Comparison of ENCODE assay signal across 8 cellular contexts in genomic region chr12:50924439-50925341, GRCh38. TPM values are rescaled to one million over a fixed set of nuclear protein-coding genes. Genes with fewer than 3 reads are reported as not detected.
DNase-seq lines count a peak whose midpoint lies in the region; ATAC-seq lines count a peak whose summit lies in the region.

No MANE protein-coding gene starts in this region.

- no peak overlapping the region for H3K4me2 ChIP-seq in neuronal stem cell (ENCODE audit: insufficient read depth, low read length, poor library complexity, severe bottlenecking)

- H3K9ac ChIP-seq in neuronal stem cell (ENCODE audit: low read depth, low read length, poor library complexity): no peak overlapping the region

- peak overlapping the region; percentile 77 for H2AFZ ChIP-seq in neuronal stem cell (ENCODE audit: low read length)

- no peaks in the 10 kb centered on the region for H3K9me3 ChIP-seq in neuronal stem cell (replicated peaks in 1 of 2; ENCODE audit: control insufficient read depth in 2 of 2, insufficient read depth in 1 of 2, low read depth in 1 of 2, low read length in 2 of 2)
- H3K9me3 ChIP-seq in effector memory CD4-positive, alpha-beta T cell (ENCODE audit: control insufficient read depth, low read length): no peaks in the 10 kb centered on the region

- no peak overlapping the region for H2BK5ac ChIP-seq in neuronal stem cell (ENCODE audit: low read length)

- peak overlapping the region in 1 of 2 donors; percentile 44 for H3K4me3 ChIP-seq in neuronal stem cell (ENCODE audit: low read length in 2 of 2)
- H3K4me3 ChIP-seq in effector memory CD4-positive, alpha-beta T cell (ENCODE audit: insufficient read depth, low read depth, low read length, poor library complexity, severe bottlenecking): no peak overlapping the region

- H3K23ac ChIP-seq in neuronal stem cell (ENCODE audit: low read depth, low read length, poor library complexity): no peak overlapping the region

- H3K4me1 Mint-ChIP-seq in activated naive CD8-positive, alpha-beta T cell (ENCODE audit: low read depth): peaks cover 45% of the 10 kb centered on the region

- H2BK12ac ChIP-seq in neuronal stem cell (ENCODE audit: low read length): no peak overlapping the region

- no peak overlapping the region for H2BK15ac ChIP-seq in neuronal stem cell (ENCODE audit: low read length)

- no peak overlapping the region for H3K4ac ChIP-seq in neuronal stem cell (ENCODE audit: low read length)

- no peaks in the 10 kb centered on the region for H3K36me3 ChIP-seq in neuronal stem cell (replicated peaks in 1 of 2; ENCODE audit: control insufficient read depth in 2 of 2, insufficient read depth in 2 of 2, low read length in 2 of 2)
- H3K36me3 ChIP-seq in effector memory CD4-positive, alpha-beta T cell (ENCODE audit: control insufficient read depth, insufficient read depth, low read length): no peaks in the 10 kb centered on the region

- no peak overlapping the region for H2AK5ac ChIP-seq in neuronal stem cell (ENCODE audit: low read depth, low read length)

- ATAC-seq in GM19455 (IDR thresholded peaks at IDR 0.05; ENCODE audit: unreplicated experiment): peak; percentile 78
- peak; percentile 94 for ATAC-seq in HG03460 (IDR thresholded peaks at IDR 0.05; ENCODE audit: unreplicated experiment)

- H3K4me1 ChIP-seq in neuronal stem cell (ENCODE audit: control insufficient read depth in 2 of 2, insufficient read depth in 1 of 2, low read depth in 1 of 2, low read length in 2 of 2): peaks cover 11 to 27% of the 10 kb centered on the region in 2 donors
- no peaks in the 10 kb centered on the region for H3K4me1 ChIP-seq in effector memory CD4-positive, alpha-beta T cell (ENCODE audit: control insufficient read depth, insufficient read depth, low read length, poor library complexity, severe bottlenecking)

- peak; percentile 52 for DNase-seq in DMS53 treated with DMSO at 0.1 percent for 48 hours (lab: John Stamatoyannopoulos, UW; ENCODE audit: unreplicated experiment)
- peak; percentile 96 for DNase-seq in NCI-H446 treated with DMSO at 0.1 percent for 48 hours (lab: John Stamatoyannopoulos, UW)
- DNase-seq in glomerular visceral epithelial cell (ENCODE audit: extremely low spot score): peak; percentile 69
- DNase-seq in neuronal stem cell (ENCODE audit: low spot score): no peak
- no peak for DNase-seq in effector memory CD4-positive, alpha-beta T cell

- no peaks in the 10 kb centered on the region for H3K36me3 Mint-ChIP-seq in activated naive CD8-positive, alpha-beta T cell

- no peaks in the 10 kb centered on the region for H3K27me3 Mint-ChIP-seq in activated naive CD8-positive, alpha-beta T cell

- no peaks in the 10 kb centered on the region for H3K27me3 ChIP-seq in neuronal stem cell (ENCODE audit: control insufficient read depth in 3 of 3, insufficient read depth in 3 of 3, low read depth in 1 of 3, low read length in 3 of 3)
- no peaks in the 10 kb centered on the region for H3K27me3 ChIP-seq in effector memory CD4-positive, alpha-beta T cell (replicated peaks; ENCODE audit: control insufficient read depth, insufficient read depth, low read length, poor library complexity, severe bottlenecking)

- H3K27ac ChIP-seq in neuronal stem cell (replicated peaks; ENCODE audit: low read length): no peak overlapping the region
- H3K27ac ChIP-seq in effector memory CD4-positive, alpha-beta T cell (ENCODE audit: insufficient read depth, low read length, poor library complexity, severe bottlenecking): no peak overlapping the region

- peak overlapping the region; percentile 70 for H3K27ac Mint-ChIP-seq in activated naive CD8-positive, alpha-beta T cell

- H3K14ac ChIP-seq in neuronal stem cell (ENCODE audit: low read length): no peak overlapping the region

- H3K18ac ChIP-seq in neuronal stem cell (ENCODE audit: low read length): no peak overlapping the region

- H4K8ac ChIP-seq in neuronal stem cell (ENCODE audit: low read depth, low read length): no peak overlapping the region

- no CpG with 5 or more reads among the region's 13 CpGs for WGBS in neuronal stem cell (ENCODE audit: extremely low coverage in 2 of 2, insufficient read length in 2 of 2, insufficient replicate concordance in 1 of 2), 2 donors

- no peaks in the 10 kb centered on the region for H3K9me3 Mint-ChIP-seq in activated naive CD8-positive, alpha-beta T cell (ENCODE audit: low read depth)

- no peaks in the 10 kb centered on the region for H3K79me1 ChIP-seq in neuronal stem cell (ENCODE audit: low read depth, low read length)

- H4K91ac ChIP-seq in neuronal stem cell (ENCODE audit: low read depth, low read length, poor library complexity): no peak overlapping the region

- H2BK120ac ChIP-seq in neuronal stem cell (ENCODE audit: low read depth, low read length): no peak overlapping the region

- peak overlapping the region; percentile 79 for H3K4me3 Mint-ChIP-seq in activated naive CD8-positive, alpha-beta T cell

RNA-seq across cellular contexts. Expression of gene HIGD1C, which starts 27.7 kb away (rescaled TPM):
- polyA plus RNA-seq in neuronal stem cell (2013, experiment 1 of 2): not detected
- polyA plus RNA-seq in neuronal stem cell (2013, experiment 2 of 2): not detected

Comparison
In these comparisons a context has a peak if more than half of its experiments do, and no peak if none do; other contexts are left out.
1. DNase-seq: peak in DMS53 treated with DMSO at 0.1 percent for 48 hours (single experiment), NCI-H446 treated with DMSO at 0.1 percent for 48 hours (single experiment) and glomerular visceral epithelial cell (single experiment); none in neuronal stem cell (single experiment) and effector memory CD4-positive, alpha-beta T cell (0 of 3).